ENCODE assay signal across 18 cellular contexts in genomic region chr18:43869451-43870008, GRCh38.
DNase-seq lines count a peak whose midpoint lies in the region; ATAC-seq, FAIRE-seq and TF ChIP-seq lines count a peak whose summit lies in the region.
"Had no signal": no experiment of that assay in that cellular context is flagged by ENCODE, and none has a peak within 500 bp of the region (broad histone marks: within the 10 kb centered on the region; RNA-seq: fewer than 3 reads in every experiment).

No MANE protein-coding gene starts in this region.

- CTCF ChIA-PET in endothelial cell of umbilical vein (lab: Charles Lee): no interaction called here

- no peaks in the 10 kb centered on the region for H3K27me3 ChIP-seq in endothelial cell of umbilical vein (ENCODE audit: control insufficient read depth in 2 of 2, insufficient read depth in 2 of 2, low read length in 2 of 2)
- H3K27me3 ChIP-seq: transverse colon had no signal

- no peak for TF ChIP-seq POLR2A in endothelial cell of umbilical vein (IDR thresholded peaks at IDR 0.05; ENCODE audit: low read depth, low read length)

- POLR2A ChIA-PET in endothelial cell of umbilical vein (lab: Charles Lee): no interaction called here

- dilution Hi-C loops in endothelial cell of umbilical vein (cut with MboI; ENCODE audit: extremely low pct_ligation_motif_present, low sequenced_read_pairs): no loop called here

- H3K27ac ChIP-seq in endothelial cell of umbilical vein (ENCODE audit: insufficient read depth, low read depth, low read length): no peak overlapping the region
- H3K27ac ChIP-seq: epithelial cell of prostate, transverse colon had no signal

- peak; percentile 13 for DNase-seq in H4 (ENCODE audit: low spot score)
- DNase-seq in NCI-H446 treated with DMSO at 0.1 percent for 48 hours (lab: John Stamatoyannopoulos, UW): peak; percentile 78
- peak; percentile 17 for DNase-seq in endothelial cell of umbilical vein (ENCODE audit: low read depth, low spot score)
- DNase-seq in non-pigmented ciliary epithelial cell (ENCODE audit: low read depth): peak; percentile 60
- no peak for DNase-seq in ureter (ENCODE audit: low spot score)
- no peak for DNase-seq in D341Med (ENCODE audit: low spot score)
- no peak for DNase-seq in effector CD8-positive, alpha-beta T cell (lab: John Stamatoyannopoulos, UW)
- DNase-seq: activated CD4-positive, alpha-beta T cell treated with anti-CD3 and anti-CD28 coated beads for 1 hour; CD4-positive, CD25-positive, alpha-beta regulatory T cell; natural killer cell; NCI-H1417 treated with DMSO at 0.1 percent for 48 hours; NCI-H774; right cardiac atrium; transverse colon had no signal

- ATAC-seq in GM18858 (IDR thresholded peaks at IDR 0.05; ENCODE audit: unreplicated experiment): no peak
- ATAC-seq: activated naive CD4-positive, alpha-beta T cell treated with anti-CD3 and anti-CD28 coated beads, Interleukin-2, amount 50 U/mL, for 72 hours; HepG2; natural killer cell; right cardiac atrium had no signal

- H3K4me1 ChIP-seq in endothelial cell of umbilical vein (ENCODE audit: control insufficient read depth, extremely low read depth, insufficient read depth, low read length): no peaks in the 10 kb centered on the region
- H3K4me1 ChIP-seq: transverse colon had no signal

- BruUV-seq in endothelial cell of umbilical vein (replicated peaks; lab: Mats Ljungman, UMichigan): no TSS peak

- no peaks in the 10 kb centered on the region for H3K9me1 ChIP-seq in endothelial cell of umbilical vein (replicated peaks; ENCODE audit: control insufficient read depth, extremely low read depth, insufficient read depth, low read length)

- H2AFZ ChIP-seq in endothelial cell of umbilical vein (ENCODE audit: low read depth, low read length): no peak overlapping the region

- no peak overlapping the region for H3K4me3 ChIP-seq in endothelial cell of umbilical vein (replicated peaks in 1 of 3; ENCODE audit: insufficient read depth in 1 of 3, low read depth in 1 of 3, low read length in 3 of 3)
- H3K4me3 ChIP-seq: transverse colon had no signal

- intact Hi-C loops in endothelial cell of umbilical vein (cut with micrococcal nuclease): no loop called here

- H3K36me3 ChIP-seq in endothelial cell of umbilical vein (ENCODE audit: control insufficient read depth in 2 of 2, extremely low read depth in 1 of 2, insufficient read depth in 2 of 2, low read length in 2 of 2): no peaks in the 10 kb centered on the region
- H3K36me3 ChIP-seq: transverse colon had no signal

- H3K4me2 ChIP-seq in endothelial cell of umbilical vein (ENCODE audit: insufficient read depth, low read length): no peak overlapping the region

- no peak for FAIRE-seq in endothelial cell of umbilical vein (lab: Jason Lieb, UNC)
- FAIRE-seq: HepG2 had no signal

- no peak overlapping the region for H3K9ac ChIP-seq in endothelial cell of umbilical vein (replicated peaks; ENCODE audit: extremely low read depth, insufficient read depth, low read length)

- no peaks in the 10 kb centered on the region for H3K9me3 ChIP-seq in endothelial cell of umbilical vein (replicated peaks; ENCODE audit: control insufficient read depth, insufficient read depth, low read length)
- H3K9me3 ChIP-seq: transverse colon had no signal

- no peaks in the 10 kb centered on the region for H4K20me1 ChIP-seq in endothelial cell of umbilical vein (replicated peaks; ENCODE audit: control insufficient read depth, extremely low read depth, insufficient read depth, low read length)

- TF ChIP-seq CTCF in endothelial cell of umbilical vein (IDR thresholded peaks at IDR 0.05; ENCODE audit: extremely low read depth in 1 of 2, insufficient read depth in 1 of 2, low read depth in 1 of 2, low read length in 2 of 2): no peak

- H3K79me2 ChIP-seq in endothelial cell of umbilical vein (ENCODE audit: control insufficient read depth, insufficient read depth, low read length): no peaks in the 10 kb centered on the region

TF ChIP-seq in endothelial cell of umbilical vein, 7 proteins besides CTCF, POLR2A, EP300 and RAD21:
- TF ChIP-seq JUN (IDR thresholded peaks at IDR 0.05; ENCODE audit: borderline replicate concordance, insufficient read depth, insufficient read length, low read depth): no peak
- no peak for TF ChIP-seq EZH2 (IDR thresholded peaks at IDR 0.05; ENCODE audit: borderline replicate concordance, low read depth, low read length, severe bottlenecking)
- no peak for TF ChIP-seq MAX (IDR thresholded peaks at IDR 0.05; ENCODE audit: insufficient read depth, insufficient read length)
- TF ChIP-seq MYC (IDR thresholded peaks at IDR 0.05; ENCODE audit: low read depth, low read length): no peak
- no peak for TF ChIP-seq POLR2AphosphoS5 (IDR thresholded peaks at IDR 0.05; ENCODE audit: insufficient read depth, low read depth, low read length)
- no peak for TF ChIP-seq FOS (IDR thresholded peaks at IDR 0.05; ENCODE audit: borderline replicate concordance, insufficient read depth, low read length)
- no peak for TF ChIP-seq GATA2 (IDR thresholded peaks at IDR 0.05; ENCODE audit: insufficient read depth, insufficient read length, low read depth, low read length)

Comparison
In these comparisons a context has a peak if more than half of its experiments do, and no peak if none do; other contexts are left out.
1. DNase-seq: peak in H4 (single experiment), NCI-H446 treated with DMSO at 0.1 percent for 48 hours (single experiment), endothelial cell of umbilical vein (single experiment) and non-pigmented ciliary epithelial cell (single experiment); none in ureter (single experiment), D341Med (single experiment) and effector CD8-positive, alpha-beta T cell (single experiment).